ENCODE assay signal across 1 cellular context in genomic region chr12:30621663-30622241, GRCh38.
TF ChIP-seq lines count a peak whose summit lies in the region.
"Not testable (repeated sequence)": the region's sequence is repeated elsewhere in the genome, so short reads cannot be mapped to it uniquely, and the experiment has no call there.

No MANE protein-coding gene starts in this region.

TF ChIP-seq in HepG2, 621 proteins besides CTCF, POLR2A, EP300 and RAD21 (continued from another document):
- peak; percentile 92 for TF ChIP-seq ZNF770 (CRISPR knock-in tag; IDR thresholded peaks at IDR 0.05)
- not testable (repeated sequence) for TF ChIP-seq SOX13 (IDR thresholded peaks at IDR 0.05); CREM (CRISPR knock-in tag; IDR thresholded peaks at IDR 0.05)
- TF ChIP-seq SOX13 (CRISPR knock-in tag; conservative IDR thresholded peaks at IDR 0.05 in 1 of 2, IDR thresholded peaks at IDR 0.05 in 1 of 2), result peak in 1 of 2 experiments; percentile 9; a peak in 1 of 4 replicates
- TF ChIP-seq NCOA2 (CRISPR knock-in tag; IDR thresholded peaks at IDR 0.05), result 0 out of 2 replicates have a peak, but pooled peaks have one; percentile 23
- TF ChIP-seq ZMYM3 (CRISPR knock-in tag; IDR thresholded peaks at IDR 0.05), result peak; percentile 57; the same call in 1 of the 2 replicates
- peak; percentile 31; the same call in 1 of the 2 replicates for TF ChIP-seq CREM (IDR thresholded peaks at IDR 0.05)
- TF ChIP-seq, protein P1, sequence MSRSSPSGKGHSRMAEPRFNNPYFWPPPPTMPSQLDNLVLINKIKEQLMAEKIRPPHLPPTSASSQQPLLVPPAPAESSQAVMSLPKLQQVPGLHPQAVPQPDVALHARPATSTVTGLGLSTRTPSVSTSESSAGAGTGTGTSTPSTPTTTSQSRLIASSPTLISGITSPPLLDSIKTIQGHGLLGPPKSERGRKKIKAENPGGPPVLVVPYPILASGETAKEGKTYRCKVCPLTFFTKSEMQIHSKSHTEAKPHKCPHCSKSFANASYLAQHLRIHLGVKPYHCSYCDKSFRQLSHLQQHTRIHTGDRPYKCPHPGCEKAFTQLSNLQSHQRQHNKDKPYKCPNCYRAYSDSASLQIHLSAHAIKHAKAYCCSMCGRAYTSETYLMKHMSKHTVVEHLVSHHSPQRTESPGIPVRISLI (CRISPR knock-in tag; IDR thresholded peaks at IDR 0.05; ENCODE audit: borderline replicate concordance), result peak; percentile 74; the same call in 1 of the 2 replicates
- TF ChIP-seq, protein P2, sequence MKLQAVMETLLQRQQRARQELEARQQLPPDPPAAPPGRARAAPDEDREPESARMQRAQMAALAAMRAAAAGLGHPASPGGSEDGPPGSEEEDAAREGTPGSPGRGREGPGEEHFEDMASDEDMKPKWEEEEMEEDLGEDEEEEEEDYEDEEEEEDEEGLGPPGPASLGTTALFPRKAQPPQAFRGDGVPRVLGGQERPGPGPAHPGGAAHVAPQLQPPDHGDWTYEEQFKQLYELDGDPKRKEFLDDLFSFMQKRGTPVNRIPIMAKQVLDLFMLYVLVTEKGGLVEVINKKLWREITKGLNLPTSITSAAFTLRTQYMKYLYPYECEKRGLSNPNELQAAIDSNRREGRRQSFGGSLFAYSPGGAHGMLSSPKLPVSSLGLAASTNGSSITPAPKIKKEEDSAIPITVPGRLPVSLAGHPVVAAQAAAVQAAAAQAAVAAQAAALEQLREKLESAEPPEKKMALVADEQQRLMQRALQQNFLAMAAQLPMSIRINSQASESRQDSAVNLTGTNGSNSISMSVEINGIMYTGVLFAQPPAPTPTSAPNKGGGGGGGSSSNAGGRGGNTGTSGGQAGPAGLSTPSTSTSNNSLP (IDR thresholded peaks at IDR 0.05; ENCODE audit: low read depth, low read length), result 0 out of 2 replicates have a peak, but pooled peaks have one; percentile 22
- TF ChIP-seq TCF7 (IDR thresholded peaks at IDR 0.05; ENCODE audit: low read depth), result peak; percentile 86
- TF ChIP-seq FOSL2 (CRISPR knock-in tag; IDR thresholded peaks at IDR 0.05), result peak; percentile 55
